ENCODE assay signal across 1 cellular context in genomic region chr17:63094636-63095035, GRCh38.
TF ChIP-seq lines count a peak whose summit lies in the region.

No MANE protein-coding gene starts in this region.

TF ChIP-seq in K562, 482 proteins besides CTCF, POLR2A, EP300 and RAD21 (continued from another document and continues in another):
- TF ChIP-seq, protein P1, sequence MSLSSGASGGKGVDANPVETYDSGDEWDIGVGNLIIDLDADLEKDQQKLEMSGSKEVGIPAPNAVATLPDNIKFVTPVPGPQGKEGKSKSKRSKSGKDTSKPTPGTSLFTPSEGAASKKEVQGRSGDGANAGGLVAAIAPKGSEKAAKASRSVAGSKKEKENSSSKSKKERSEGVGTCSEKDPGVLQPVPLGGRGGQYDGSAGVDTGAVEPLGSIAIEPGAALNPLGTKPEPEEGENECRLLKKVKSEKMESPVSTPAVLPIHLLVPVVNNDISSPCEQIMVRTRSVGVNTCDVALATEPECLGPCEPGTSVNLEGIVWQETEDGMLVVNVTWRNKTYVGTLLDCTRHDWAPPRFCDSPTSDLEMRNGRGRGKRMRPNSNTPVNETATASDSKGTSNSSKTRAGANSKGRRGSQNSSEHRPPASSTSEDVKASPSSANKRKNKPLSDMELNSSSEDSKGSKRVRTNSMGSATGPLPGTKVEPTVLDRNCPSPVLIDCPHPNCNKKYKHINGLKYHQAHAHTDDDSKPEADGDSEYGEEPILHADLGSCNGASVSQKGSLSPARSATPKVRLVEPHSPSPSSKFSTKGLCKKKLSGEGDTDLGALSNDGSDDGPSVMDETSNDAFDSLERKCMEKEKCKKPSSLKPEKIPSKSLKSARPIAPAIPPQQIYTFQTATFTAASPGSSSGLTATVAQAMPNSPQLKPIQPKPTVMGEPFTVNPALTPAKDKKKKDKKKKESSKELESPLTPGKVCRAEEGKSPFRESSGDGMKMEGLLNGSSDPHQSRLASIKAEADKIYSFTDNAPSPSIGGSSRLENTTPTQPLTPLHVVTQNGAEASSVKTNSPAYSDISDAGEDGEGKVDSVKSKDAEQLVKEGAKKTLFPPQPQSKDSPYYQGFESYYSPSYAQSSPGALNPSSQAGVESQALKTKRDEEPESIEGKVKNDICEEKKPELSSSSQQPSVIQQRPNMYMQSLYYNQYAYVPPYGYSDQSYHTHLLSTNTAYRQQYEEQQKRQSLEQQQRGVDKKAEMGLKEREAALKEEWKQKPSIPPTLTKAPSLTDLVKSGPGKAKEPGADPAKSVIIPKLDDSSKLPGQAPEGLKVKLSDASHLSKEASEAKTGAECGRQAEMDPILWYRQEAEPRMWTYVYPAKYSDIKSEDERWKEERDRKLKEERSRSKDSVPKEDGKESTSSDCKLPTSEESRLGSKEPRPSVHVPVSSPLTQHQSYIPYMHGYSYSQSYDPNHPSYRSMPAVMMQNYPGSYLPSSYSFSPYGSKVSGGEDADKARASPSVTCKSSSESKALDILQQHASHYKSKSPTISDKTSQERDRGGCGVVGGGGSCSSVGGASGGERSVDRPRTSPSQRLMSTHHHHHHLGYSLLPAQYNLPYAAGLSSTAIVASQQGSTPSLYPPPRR (CRISPR knock-in tag; IDR thresholded peaks at IDR 0.05; ENCODE audit: borderline replicate concordance), result no peak
- TF ChIP-seq CC2D1A (IDR thresholded peaks at IDR 0.05) (no peak), ETV1 (tag; conservative IDR thresholded peaks at IDR 0.05; ENCODE audit: low read depth) (no peak), HMGXB4 (CRISPR knock-in tag; IDR thresholded peaks at IDR 0.05) (no peak), C11orf30 (IDR thresholded peaks at IDR 0.05; ENCODE audit: low read depth) (peak; percentile 73), ZNF507 (tag; conservative IDR thresholded peaks at IDR 0.05) (no peak), RFX5 (IDR thresholded peaks at IDR 0.05; ENCODE audit: low read depth, low read length) (no peak), SLC30A9 (CRISPR knock-in tag; IDR thresholded peaks at IDR 0.05) (no peak), KDM4B (IDR thresholded peaks at IDR 0.05; ENCODE audit: borderline replicate concordance in 2 of 2, low read depth in 1 of 2) (no peak), ZNF518B (CRISPR knock-in tag; IDR thresholded peaks at IDR 0.05) (no peak), SMC3 (conservative IDR thresholded peaks at IDR 0.05; ENCODE audit: insufficient read depth, low read depth, low read length) (no peak), ZNF316 (IDR thresholded peaks at IDR 0.05) (peak; percentile 85), HMBOX1 (IDR thresholded peaks at IDR 0.05) (no peak), MECOM (CRISPR knock-in tag; IDR thresholded peaks at IDR 0.05) (no peak), MAFF (IDR thresholded peaks at IDR 0.05; ENCODE audit: low read length) (peak; percentile 73), MEF2A (IDR thresholded peaks at IDR 0.05; ENCODE audit: control insufficient read depth, low read depth, low read length) (no peak), ARID1B (IDR thresholded peaks at IDR 0.05) (no peak)
- TF ChIP-seq, protein P2, sequence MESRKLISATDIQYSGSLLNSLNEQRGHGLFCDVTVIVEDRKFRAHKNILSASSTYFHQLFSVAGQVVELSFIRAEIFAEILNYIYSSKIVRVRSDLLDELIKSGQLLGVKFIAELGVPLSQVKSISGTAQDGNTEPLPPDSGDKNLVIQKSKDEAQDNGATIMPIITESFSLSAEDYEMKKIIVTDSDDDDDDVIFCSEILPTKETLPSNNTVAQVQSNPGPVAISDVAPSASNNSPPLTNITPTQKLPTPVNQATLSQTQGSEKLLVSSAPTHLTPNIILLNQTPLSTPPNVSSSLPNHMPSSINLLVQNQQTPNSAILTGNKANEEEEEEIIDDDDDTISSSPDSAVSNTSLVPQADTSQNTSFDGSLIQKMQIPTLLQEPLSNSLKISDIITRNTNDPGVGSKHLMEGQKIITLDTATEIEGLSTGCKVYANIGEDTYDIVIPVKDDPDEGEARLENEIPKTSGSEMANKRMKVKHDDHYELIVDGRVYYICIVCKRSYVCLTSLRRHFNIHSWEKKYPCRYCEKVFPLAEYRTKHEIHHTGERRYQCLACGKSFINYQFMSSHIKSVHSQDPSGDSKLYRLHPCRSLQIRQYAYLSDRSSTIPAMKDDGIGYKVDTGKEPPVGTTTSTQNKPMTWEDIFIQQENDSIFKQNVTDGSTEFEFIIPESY (CRISPR knock-in tag; IDR thresholded peaks at IDR 0.05), result no peak
- TF ChIP-seq, protein P3, sequence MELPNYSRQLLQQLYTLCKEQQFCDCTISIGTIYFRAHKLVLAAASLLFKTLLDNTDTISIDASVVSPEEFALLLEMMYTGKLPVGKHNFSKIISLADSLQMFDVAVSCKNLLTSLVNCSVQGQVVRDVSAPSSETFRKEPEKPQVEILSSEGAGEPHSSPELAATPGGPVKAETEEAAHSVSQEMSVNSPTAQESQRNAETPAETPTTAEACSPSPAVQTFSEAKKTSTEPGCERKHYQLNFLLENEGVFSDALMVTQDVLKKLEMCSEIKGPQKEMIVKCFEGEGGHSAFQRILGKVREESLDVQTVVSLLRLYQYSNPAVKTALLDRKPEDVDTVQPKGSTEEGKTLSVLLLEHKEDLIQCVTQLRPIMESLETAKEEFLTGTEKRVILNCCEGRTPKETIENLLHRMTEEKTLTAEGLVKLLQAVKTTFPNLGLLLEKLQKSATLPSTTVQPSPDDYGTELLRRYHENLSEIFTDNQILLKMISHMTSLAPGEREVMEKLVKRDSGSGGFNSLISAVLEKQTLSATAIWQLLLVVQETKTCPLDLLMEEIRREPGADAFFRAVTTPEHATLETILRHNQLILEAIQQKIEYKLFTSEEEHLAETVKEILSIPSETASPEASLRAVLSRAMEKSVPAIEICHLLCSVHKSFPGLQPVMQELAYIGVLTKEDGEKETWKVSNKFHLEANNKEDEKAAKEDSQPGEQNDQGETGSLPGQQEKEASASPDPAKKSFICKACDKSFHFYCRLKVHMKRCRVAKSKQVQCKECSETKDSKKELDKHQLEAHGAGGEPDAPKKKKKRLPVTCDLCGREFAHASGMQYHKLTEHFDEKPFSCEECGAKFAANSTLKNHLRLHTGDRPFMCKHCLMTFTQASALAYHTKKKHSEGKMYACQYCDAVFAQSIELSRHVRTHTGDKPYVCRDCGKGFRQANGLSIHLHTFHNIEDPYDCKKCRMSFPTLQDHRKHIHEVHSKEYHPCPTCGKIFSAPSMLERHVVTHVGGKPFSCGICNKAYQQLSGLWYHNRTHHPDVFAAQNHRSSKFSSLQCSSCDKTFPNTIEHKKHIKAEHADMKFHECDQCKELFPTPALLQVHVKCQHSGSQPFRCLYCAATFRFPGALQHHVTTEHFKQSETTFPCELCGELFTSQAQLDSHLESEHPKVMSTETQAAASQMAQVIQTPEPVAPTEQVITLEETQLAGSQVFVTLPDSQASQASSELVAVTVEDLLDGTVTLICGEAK (IDR thresholded peaks at IDR 0.05), result no peak
- TF ChIP-seq, protein P3 (CRISPR knock-in tag; IDR thresholded peaks at IDR 0.05), result no peak
